ENCODE assay signal across 8 cellular contexts in the genomic region with DNA sequence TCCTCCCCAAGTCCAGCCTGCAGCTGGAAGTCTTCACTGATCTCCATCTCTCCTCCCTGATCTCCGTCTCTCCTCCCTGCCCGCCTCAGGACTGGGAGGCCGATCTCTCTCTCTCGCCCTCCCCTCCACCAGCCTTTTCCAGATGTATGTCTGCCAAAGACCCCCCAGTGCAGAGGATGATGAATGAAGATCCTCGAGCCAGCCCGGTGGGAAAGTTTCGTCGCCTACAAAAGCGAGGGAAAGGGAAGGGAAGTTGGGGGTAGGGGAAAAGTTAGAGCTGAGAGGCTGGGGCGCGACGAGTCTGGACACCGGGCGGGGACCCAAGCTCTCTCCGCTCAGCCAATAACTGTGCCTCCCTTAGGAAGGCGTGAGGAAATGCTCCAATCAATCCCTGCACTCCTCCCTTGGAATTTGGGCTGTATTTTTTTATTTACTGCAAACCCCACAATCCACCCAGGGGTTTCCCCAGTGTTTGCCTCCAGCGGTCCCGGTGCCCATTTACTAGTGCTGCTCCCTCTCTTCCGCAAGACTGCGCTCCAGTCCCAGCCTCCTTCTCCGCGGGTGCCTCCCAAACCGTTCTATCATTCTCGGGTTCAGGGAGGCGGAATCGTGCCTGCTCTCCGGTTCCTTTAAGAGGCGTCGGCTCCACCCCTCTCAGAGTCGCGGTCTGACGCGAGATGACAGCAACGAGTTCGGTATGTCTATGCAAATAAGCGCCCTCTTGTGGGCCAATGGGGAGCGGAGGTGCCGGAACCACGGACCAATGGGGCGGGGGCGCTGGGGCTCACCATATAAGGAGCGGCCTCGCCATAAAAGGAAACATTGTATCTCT. TPM values are rescaled to one million over a fixed set of nuclear protein-coding genes. Genes with fewer than 3 reads are reported as not detected.
DNase-seq lines count a peak whose midpoint lies in the region; ATAC-seq, FAIRE-seq and TF ChIP-seq lines count a peak whose summit lies in the region.

A gene (plus strand): TSS at position 818 of the 832 bp plus-strand sequence. CDS start 388 bp downstream, outside the sequence.

- no peaks in the 10 kb centered on the region for H3K9me3 Mint-ChIP-seq in CD8-positive, alpha-beta memory T cell
- no peaks in the 10 kb centered on the region for H3K9me3 Mint-ChIP-seq in memory B cell

- TF ChIP-seq EP300 in H1 (IDR thresholded peaks at IDR 0.05; ENCODE audit: borderline replicate concordance in 1 of 2, low read depth in 2 of 2, low read length in 2 of 2), result no peak

- H3K27me3 Mint-ChIP-seq in CD8-positive, alpha-beta memory T cell, result no peaks in the 10 kb centered on the region
- no peaks in the 10 kb centered on the region for H3K27me3 Mint-ChIP-seq in memory B cell

- CTCF ChIA-PET in CD8-positive, alpha-beta memory T cell (lab: Charles Lee), result interaction anchor here (1.0 to 1.2 kb wide), 2 partner anchors 26 to 54 kb away, joined by 3 to 6 read pairs; no protein-coding TSS in a partner anchor
- CTCF ChIA-PET in activated CD8-positive, alpha-beta memory T cell treated with anti-CD3 and anti-CD28 coated beads for 36 hours (lab: Charles Lee), result interaction anchor here (0.6 to 1.5 kb wide), 3 partner anchors 21 to 58 kb away, joined by 3 to 4 read pairs (median 4); a partner anchor contains a TSS
- CTCF ChIA-PET in H1 (lab: Charles Lee; ENCODE audit: partially characterized antibody), result interaction anchor here (0.6 to 1.7 kb wide), 5 partner anchors 10 to 196 kb away, joined by 3 to 8 read pairs (median 4); a partner anchor contains a TSS

- H3K4ac ChIP-seq in H1 (replicated peaks; ENCODE audit: insufficient read length, low read depth, low read length), result peak within 1 kb of the TSS; percentile 3

- no peak for TF ChIP-seq CTCF in H1 (IDR thresholded peaks at IDR 0.05; ENCODE audit: control extremely low read depth in 1 of 3, insufficient read depth in 1 of 3, low read depth in 1 of 3, low read length in 3 of 3)

- peak within 1 kb of the TSS; percentile 95 to 100 (median 97) for H3K27ac Mint-ChIP-seq in CD8-positive, alpha-beta memory T cell
- H3K27ac Mint-ChIP-seq in memory B cell, result peak within 1 kb of the TSS; percentile 91

- peak; percentile 97 to 99 (median 99) for DNase-seq in CD8-positive, alpha-beta memory T cell
- DNase-seq in HT-29 (ENCODE audit: low spot score), result peak; percentile 99
- DNase-seq in NOMO-1 (lab: John Stamatoyannopoulos, UW; ENCODE audit: unreplicated experiment in 2 of 2), result peak; percentile 99
- peak; percentile 98 to 99 for DNase-seq in H1 (ENCODE audit: low read depth in 1 of 2, low spot score in 2 of 2)
- peak; percentile 28 to 97 for DNase-seq in memory B cell (ENCODE audit: low spot score in 2 of 2)
- DNase-seq in stimulated activated CD8-positive, alpha-beta memory T cell treated with anti-CD3 and anti-CD28 coated beads, Interleukin-12 subunit alpha, Interleukin-12 subunit beta, amount 100 ng/mL, for 24 hours (ENCODE audit: extremely low read depth), result peak; percentile 99

- H4K8ac ChIP-seq in H1 (ENCODE audit: extremely low read depth, insufficient read depth, low read length), result peak within 1 kb of the TSS; percentile 95

- peak within 1 kb of the TSS; percentile 88 for H3K27ac ChIP-seq in CD8-positive, alpha-beta memory T cell (ENCODE audit: low read depth, low read length)
- H3K27ac ChIP-seq in H1 (ENCODE audit: low read depth, low read length), result peak within 1 kb of the TSS; percentile 94

- peak within 1 kb of the TSS; percentile 79 for H3K56ac ChIP-seq in H1 (replicated peaks; ENCODE audit: insufficient read length, low read depth, low read length)

- H3K79me1 ChIP-seq in H1 (ENCODE audit: low read depth, low read length), result peaks cover under 1% of the 10 kb centered on the region; the same call in 1 of the 2 replicates

- H4K91ac ChIP-seq in H1 (replicated peaks; ENCODE audit: insufficient read length, low read length), result peak within 1 kb of the TSS; percentile 87

- H3K14ac ChIP-seq in H1 (ENCODE audit: insufficient read length), result peak within 1 kb of the TSS; percentile 3

- 1% methylated on average over 39 of the region's 43 CpGs; no CpG with 5 or more reads in 1 of the 2 experiments for WGBS in H1 (ENCODE audit: extremely low coverage in 1 of 2, insufficient coverage in 1 of 2, insufficient read length in 1 of 2, insufficient replicate concordance in 2 of 2, low coverage in 1 of 2, low lambda C conversion rate in 2 of 2, missing lambda C conversion rate in 1 of 2), 2 experiments

- TF ChIP-seq RAD21 in H1 (IDR thresholded peaks at IDR 0.05 in 1 of 2, conservative IDR thresholded peaks at IDR 0.05 in 1 of 2; ENCODE audit: low read depth in 2 of 2, low read length in 2 of 2), result peak; percentile 4 to 14; a peak in 1 of 4 replicates

- peaks cover 0 to 19% (median 0%) of the 10 kb centered on the region in 3 donors for H3K36me3 Mint-ChIP-seq in CD8-positive, alpha-beta memory T cell
- no peaks in the 10 kb centered on the region for H3K36me3 Mint-ChIP-seq in memory B cell

- peak within 1 kb of the TSS; percentile 94 for H2BK12ac ChIP-seq in H1 (ENCODE audit: low read depth, low read length)

- H4K20me1 ChIP-seq in H1 (replicated peaks in 1 of 2; ENCODE audit: control insufficient read depth in 1 of 2, insufficient read depth in 2 of 2, low read length in 2 of 2), result peaks cover 13 to 20% of the 10 kb centered on the region in 2 experiments

- peak; percentile 33 for ATAC-seq in GM19468 (IDR thresholded peaks at IDR 0.05; ENCODE audit: extremely low read depth, unreplicated experiment)
- peak; percentile 69 for ATAC-seq in memory B cell (ENCODE audit: low read depth)

- no peaks in the 10 kb centered on the region for H3K9me3 ChIP-seq in CD8-positive, alpha-beta memory T cell (ENCODE audit: low read length)
- no peaks in the 10 kb centered on the region for H3K9me3 ChIP-seq in H1 (ENCODE audit: insufficient read depth in 2 of 2, low read depth in 1 of 2, low read length in 1 of 2)

- H4K5ac ChIP-seq in H1 (ENCODE audit: insufficient read length, low read depth, low read length), result peak within 1 kb of the TSS; percentile 96

- peak within 1 kb of the TSS; percentile 2; the same call in 1 of the 2 replicates for H2BK15ac ChIP-seq in H1 (ENCODE audit: low read length)

- H2BK120ac ChIP-seq in H1 (replicated peaks; ENCODE audit: low read depth, low read length), result no peak within 1 kb of the TSS

- H3K36me3 ChIP-seq in CD8-positive, alpha-beta memory T cell (ENCODE audit: insufficient read depth, low read length), result peaks cover 4% of the 10 kb centered on the region
- peaks cover 3 to 10% (median 7%) of the 10 kb centered on the region in 4 experiments; a peak in 7 of 8 replicates for H3K36me3 ChIP-seq in H1 (ENCODE audit: control insufficient read depth in 2 of 4, insufficient read depth in 4 of 4, low read length in 3 of 4)

- peak within 1 kb of the TSS; percentile 92 for H3K4me3 ChIP-seq in CD8-positive, alpha-beta memory T cell (ENCODE audit: low read length)
- H3K4me3 ChIP-seq in H1 (ENCODE audit: extremely low read depth in 1 of 4, insufficient read depth in 2 of 4, low read depth in 3 of 4, low read length in 4 of 4), result peak within 1 kb of the TSS; percentile 64 to 93 (median 82)

- H2BK5ac ChIP-seq in H1 (ENCODE audit: low read depth, low read length), result peak within 1 kb of the TSS; percentile 94

- H3K4me1 Mint-ChIP-seq in CD8-positive, alpha-beta memory T cell, result peaks cover 37 to 44% (median 44%) of the 10 kb centered on the region in 3 donors
- H3K4me1 Mint-ChIP-seq in memory B cell, result peaks cover 27% of the 10 kb centered on the region

- H3K4me3 Mint-ChIP-seq in CD8-positive, alpha-beta memory T cell, result peak within 1 kb of the TSS; percentile 92 to 98 (median 94)
- peak within 1 kb of the TSS; percentile 91 for H3K4me3 Mint-ChIP-seq in memory B cell

- H3K4me1 ChIP-seq in CD8-positive, alpha-beta memory T cell (ENCODE audit: insufficient read depth, low read length), result peaks cover 39% of the 10 kb centered on the region
- H3K4me1 ChIP-seq in H1 (replicated peaks in 1 of 4; ENCODE audit: control insufficient read depth in 3 of 4, insufficient read depth in 4 of 4, low read length in 3 of 4), result peaks cover 9 to 17% (median 11%) of the 10 kb centered on the region in 4 experiments

- H2AFZ ChIP-seq in H1 (ENCODE audit: low read length), result no peak within 1 kb of the TSS

- no peak within 1 kb of the TSS for H2BK20ac ChIP-seq in H1 (ENCODE audit: low read length)

- POLR2A ChIA-PET in CD8-positive, alpha-beta memory T cell (lab: Charles Lee), result interaction anchor here (1.1 to 1.3 kb wide), 3 partner anchors 54 to 1076 kb away, joined by 3 to 6 read pairs (median 3); a partner anchor contains a TSS
- POLR2A ChIA-PET in activated CD8-positive, alpha-beta memory T cell treated with anti-CD3 and anti-CD28 coated beads for 36 hours (lab: Charles Lee), result interaction anchor here (1.0 to 1.9 kb wide), 2 partner anchors 117 to 192 kb away, joined by 3 to 6 read pairs; a partner anchor contains a TSS
- POLR2A ChIA-PET in H1 (lab: Charles Lee; ENCODE audit: partially characterized antibody), result interaction anchor here (0.6 to 4.9 kb wide), 40 partner anchors 8 to 947 kb away, joined by 3 to 25 read pairs (median 4); a partner anchor contains a TSS

- H3K23me2 ChIP-seq in H1 (ENCODE audit: low read depth, low read length), result peaks cover 14% of the 10 kb centered on the region

- H3K23ac ChIP-seq in H1 (ENCODE audit: insufficient read length), result no peak within 1 kb of the TSS

- peaks cover 0 to 28% of the 10 kb centered on the region in 2 experiments; a peak in 2 of 4 replicates for H3K79me2 ChIP-seq in H1 (ENCODE audit: control insufficient read depth in 1 of 2, insufficient read depth in 2 of 2, low read length in 2 of 2)

- peak within 1 kb of the TSS; percentile 90 to 99 (median 93) for H3K9ac ChIP-seq in H1 (replicated peaks in 1 of 4; ENCODE audit: extremely low read depth in 1 of 4, low read depth in 3 of 4, low read length in 3 of 4)

- H3K4me2 ChIP-seq in H1 (ENCODE audit: insufficient read depth in 1 of 2, low read depth in 2 of 2, low read length in 2 of 2), result peak within 1 kb of the TSS; percentile 93 to 97

- peak within 1 kb of the TSS; percentile 65 for H3K18ac ChIP-seq in H1 (ENCODE audit: extremely low read depth, low read length)

- TF ChIP-seq POLR2A in H1 (IDR thresholded peaks at IDR 0.05; ENCODE audit: control extremely low read depth in 1 of 2, low read depth in 2 of 2, low read length in 2 of 2), result peak in 1 of 2 experiments; percentile 94; a peak in 2 of 3 replicates

- FAIRE-seq in H1 (lab: Jason Lieb, UNC), result peak; percentile 52

- no peaks in the 10 kb centered on the region for H3K27me3 ChIP-seq in CD8-positive, alpha-beta memory T cell (ENCODE audit: insufficient read depth, low read length, poor library complexity, severe bottlenecking)
- H3K27me3 ChIP-seq in H1 (replicated peaks in 1 of 4; ENCODE audit: control insufficient read depth in 3 of 4, extremely low read depth in 1 of 4, insufficient read depth in 3 of 4, low read length in 3 of 4), result peaks cover 0 to 6% (median 2%) of the 10 kb centered on the region in 4 experiments; a peak in 3 of 7 replicates

- peak within 1 kb of the TSS; percentile 76; the same call in 1 of the 2 replicates for H2AK5ac ChIP-seq in H1 (ENCODE audit: low read depth, low read length)

RNA-seq across cellular contexts. Expression of the gene that starts here (rescaled TPM):
- total RNA-seq in CD8-positive, alpha-beta memory T cell, result 10 to 100 TPM; 55.1 to 57.4 TPM
- polyA plus RNA-seq in CD8-positive, alpha-beta memory T cell, result 8.0 TPM
- total RNA-seq in HT-29 (2014; rRNA removed; shearing (Covaris generic)), result 49.2 and 57.4 TPM in 2 replicates
- 10 to 100 TPM; 52.0 to 54.2 TPM for total RNA-seq in activated CD8-positive, alpha-beta memory T cell treated with anti-CD3 and anti-CD28 coated beads for 36 hours
- total RNA-seq in H1 (2021; fragmentation: NEBNext Ultra II Directional; extraction: Animal tissue kit (Norgen Biotek cat#: 25700)), result 49.0 and 52.7 TPM in 2 replicates
- 69.5 and 88.6 TPM in 2 replicates for polyA plus RNA-seq in H1 (2011; rRNA removed)
- polyA plus RNA-seq in H1 (2011; cell fraction: cytosol; rRNA removed), result 68.1 TPM
- 63.0 TPM for polyA plus RNA-seq in H1 (2011; cell fraction: nucleus; rRNA removed)
- polyA plus RNA-seq in H1 (2012, experiment 1 of 2), result 34.5 to 42.5 TPM (median 42.0 TPM) in 4 replicates
- 41.2 TPM for polyA plus RNA-seq in H1 (2012, experiment 2 of 2)
- 30.6 TPM for polyA plus RNA-seq in H1 (2013, experiment 1 of 2)
- polyA plus RNA-seq in H1 (2013, experiment 2 of 2), result 31.1 TPM
- 46.3 and 46.8 TPM in 2 replicates for polyA minus RNA-seq in H1 (2011; rRNA and poly(A)+ RNA removed)
- polyA minus RNA-seq in H1 (2011; cell fraction: cytosol; rRNA and poly(A)+ RNA removed), result 33.1 TPM
- 24.0 TPM for polyA minus RNA-seq in H1 (2011; cell fraction: nucleus; rRNA and poly(A)+ RNA removed)

Comparison
In these comparisons a context has a peak if more than half of its experiments do, and no peak if none do; other contexts are left out.
1. Peak in every context shown above with its lines: DNase-seq, ATAC-seq, H3K4me3 ChIP-seq and H3K27ac ChIP-seq.